ENCODE assay signal across 1 cellular context in the genomic region with DNA sequence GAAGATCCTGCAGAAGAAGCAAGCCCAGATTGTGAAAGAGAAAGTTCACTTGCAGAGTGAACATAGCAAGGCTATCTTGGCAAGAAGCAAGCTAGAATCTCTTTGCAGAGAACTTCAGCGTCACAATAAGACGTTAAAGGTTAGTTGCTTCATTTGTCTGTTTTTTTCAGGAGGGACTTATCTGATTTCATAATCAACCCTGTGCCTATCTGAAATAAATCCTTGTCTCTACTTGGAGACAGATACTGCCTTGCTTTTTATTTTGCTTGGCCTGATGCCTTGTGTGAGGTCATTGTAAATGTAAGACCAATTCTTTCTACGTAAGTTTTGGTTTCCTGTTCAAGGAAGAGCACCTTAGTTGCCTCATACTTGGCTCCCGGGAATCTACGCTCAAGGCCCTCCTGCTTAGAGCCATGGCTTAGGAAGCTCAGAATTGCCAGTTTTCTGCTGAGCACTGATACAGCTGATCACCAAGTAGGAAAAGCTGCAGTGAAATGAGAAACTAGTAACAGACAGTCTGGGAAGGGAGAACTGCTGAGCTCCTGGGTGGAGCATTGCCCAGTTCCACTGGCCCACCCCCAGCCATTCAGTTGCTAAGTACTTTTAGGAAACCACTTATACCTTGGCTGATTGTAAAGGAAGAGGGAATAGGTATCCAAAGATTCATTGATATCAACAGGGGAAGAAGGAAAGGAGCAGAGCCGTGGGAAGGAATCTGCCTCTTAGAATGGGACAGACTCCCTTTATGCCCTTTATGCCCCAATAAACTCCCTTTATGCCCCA.
TF ChIP-seq lines count a peak whose summit lies in the region.

No MANE protein-coding gene starts in this region.

TF ChIP-seq in endothelial cell of umbilical vein, 7 proteins besides CTCF, POLR2A, EP300 and RAD21:
- no peak for TF ChIP-seq FOS (IDR thresholded peaks at IDR 0.05; ENCODE audit: borderline replicate concordance, insufficient read depth, low read length)
- peak; percentile 65 for TF ChIP-seq GATA2 (IDR thresholded peaks at IDR 0.05; ENCODE audit: insufficient read depth, insufficient read length, low read depth, low read length)
- TF ChIP-seq EZH2 (IDR thresholded peaks at IDR 0.05; ENCODE audit: borderline replicate concordance, low read depth, low read length, severe bottlenecking), result no peak
- peak; percentile 41 for TF ChIP-seq JUN (IDR thresholded peaks at IDR 0.05; ENCODE audit: borderline replicate concordance, insufficient read depth, insufficient read length, low read depth)
- no peak for TF ChIP-seq MYC (IDR thresholded peaks at IDR 0.05; ENCODE audit: low read depth, low read length)
- TF ChIP-seq POLR2AphosphoS5 (IDR thresholded peaks at IDR 0.05; ENCODE audit: insufficient read depth, low read depth, low read length), result no peak
- TF ChIP-seq, protein P1, sequence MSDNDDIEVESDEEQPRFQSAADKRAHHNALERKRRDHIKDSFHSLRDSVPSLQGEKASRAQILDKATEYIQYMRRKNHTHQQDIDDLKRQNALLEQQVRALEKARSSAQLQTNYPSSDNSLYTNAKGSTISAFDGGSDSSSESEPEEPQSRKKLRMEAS (IDR thresholded peaks at IDR 0.05; ENCODE audit: insufficient read depth, insufficient read length), result no peak
